Comparison of ENCODE assay signal across 8 cellular contexts in genomic region chr6:129673758-129674157, GRCh38. TPM values are rescaled to one million over a fixed set of nuclear protein-coding genes. Genes with fewer than 3 reads are reported as not detected.
DNase-seq lines count a peak whose midpoint lies in the region; ATAC-seq and TF ChIP-seq lines count a peak whose summit lies in the region.
"Had no signal": no experiment of that assay in that cellular context is flagged by ENCODE, and none has a peak within 500 bp of the region (broad histone marks: within the 10 kb centered on the region; RNA-seq: fewer than 3 reads in every experiment).

No MANE protein-coding gene starts in this region.

- H3K27me3 Mint-ChIP-seq in activated T-cell treated with anti-CD3 and anti-CD28 coated beads, Interleukin-2, amount 50 U/mL, for 72 hours (ENCODE audit: low read depth), result no peaks in the 10 kb centered on the region

- no peaks in the 10 kb centered on the region for H4K20me1 ChIP-seq in HCT116 (ENCODE audit: insufficient read depth)
- H4K20me1 ChIP-seq in PC-9 (ENCODE audit: insufficient read depth), result no peaks in the 10 kb centered on the region

- H3K4me3 Mint-ChIP-seq in activated T-cell treated with anti-CD3 and anti-CD28 coated beads, Interleukin-2, amount 50 U/mL, for 72 hours, result no peak overlapping the region

- H3K9ac ChIP-seq in HCT116 (ENCODE audit: low read length), result peak overlapping the region; percentile 66; the same call in 1 of the 2 replicates

- peaks cover 58% of the 10 kb centered on the region for H3K4me1 Mint-ChIP-seq in activated T-cell treated with anti-CD3 and anti-CD28 coated beads, Interleukin-2, amount 50 U/mL, for 72 hours (ENCODE audit: low read depth)

- TF ChIP-seq RAD21 in HCT116 (IDR thresholded peaks at IDR 0.05; ENCODE audit: low read depth), result no peak

- DNase-seq in HCT116 (ENCODE audit: low read depth, low spot score), result no peak
- peak in 1 of 2 experiments; percentile 39 for DNase-seq in PC-9
- no peak for DNase-seq in body of pancreas
- no peak for DNase-seq in psoas muscle
- DNase-seq in iPS-NIHi11 (ENCODE audit: low spot score), result no peak
- no peak for DNase-seq in SHP77 treated with DMSO at 0.1 percent for 48 hours (lab: John Stamatoyannopoulos, UW)
- DNase-seq in activated T-cell treated with anti-CD3 and anti-CD28 coated beads, Interleukin-2, amount 50 U/mL, for 72 hours, result no peak

- POLR2A ChIA-PET in HCT116 (lab: Charles Lee) (interaction anchor here (0.9 to 2.0 kb wide), 8 partner anchors 8 to 173 kb away, joined by 3 to 8 read pairs (median 5); no protein-coding TSS in a partner anchor), PC-9 (lab: Charles Lee; ENCODE audit: unreplicated experiment) (interaction anchor here (1.1 kb wide), 1 partner anchor 10 kb away, joined by 4 read pairs; no protein-coding TSS in a partner anchor)

- H3K9me3 Mint-ChIP-seq in activated T-cell treated with anti-CD3 and anti-CD28 coated beads, Interleukin-2, amount 50 U/mL, for 72 hours, result no peaks in the 10 kb centered on the region

- no peaks in the 10 kb centered on the region for H3K27me3 ChIP-seq in HCT116 (ENCODE audit: insufficient read depth, low read length)
- H3K27me3 ChIP-seq in PC-9 (ENCODE audit: insufficient read depth, low read depth), result no peaks in the 10 kb centered on the region
- H3K27me3 ChIP-seq in body of pancreas, result no peaks in the 10 kb centered on the region
- H3K27me3 ChIP-seq in psoas muscle (ENCODE audit: insufficient read depth in 3 of 3, low read length in 2 of 3), result no peaks in the 10 kb centered on the region
- H3K27me3 ChIP-seq: esophagus muscularis mucosa had no signal

- H3K4me3 ChIP-seq in HCT116 (replicated peaks in 1 of 2; ENCODE audit: low read depth in 1 of 2, low read length in 2 of 2) (peak overlapping the region in 1 of 2 experiments; percentile 42; a peak in 2 of 4 replicates), PC-9 (peak overlapping the region; percentile 22; the same call in 1 of the 2 replicates), body of pancreas (no peak overlapping the region), psoas muscle (no peak overlapping the region)
- H3K4me3 ChIP-seq: esophagus muscularis mucosa had no signal

- H3K36me3 ChIP-seq in HCT116 (ENCODE audit: control insufficient read depth in 1 of 2, insufficient read depth in 2 of 2, low read length in 2 of 2) (no peaks in the 10 kb centered on the region), PC-9 (ENCODE audit: low read depth) (no peaks in the 10 kb centered on the region), body of pancreas (replicated peaks in 1 of 2; ENCODE audit: insufficient read depth in 1 of 2, low read depth in 2 of 2) (no peaks in the 10 kb centered on the region), psoas muscle (ENCODE audit: insufficient read depth in 1 of 2, low read depth in 1 of 2) (no peaks in the 10 kb centered on the region)
- H3K36me3 ChIP-seq: esophagus muscularis mucosa had no signal

- H3K79me2 ChIP-seq in HCT116 (ENCODE audit: insufficient read depth, low read length) (peaks cover 82% of the 10 kb centered on the region), PC-9 (ENCODE audit: low read depth) (no peaks in the 10 kb centered on the region)

- intact Hi-C loops in HCT116 (cut with micrococcal nuclease), result loop anchor here (2.0 kb wide), 1 partner anchor 75 kb away; no protein-coding TSS in a partner anchor
- intact Hi-C loops in PC-9 (cut with micrococcal nuclease; ENCODE audit: unreplicated experiment), result loop anchor here (1.0 to 5.0 kb wide), 4 partner anchors 11 to 181 kb away; no protein-coding TSS in a partner anchor
- intact Hi-C loops in body of pancreas (cut with DNase I), result no loop called here
- intact Hi-C loops in psoas muscle (cut with DNase I), result loop anchor here in 1 of 2 donors (5.0 kb wide), 1 partner anchor 39 kb away; the partner anchor contains the start of gene ARHGAP18

- H2AFZ ChIP-seq in HCT116 (ENCODE audit: low read depth, low read length, poor library complexity, severe bottlenecking) (no peak overlapping the region), PC-9 (no peak overlapping the region)

- RAD21 ChIA-PET in HCT116 (lab: Charles Lee; ENCODE audit: low non-redundant PET in 1 of 2, low total read pairs in 2 of 2, uncharacterized antibody in 2 of 2, unreplicated experiment in 2 of 2), result interaction anchor here in 1 of 2 experiments (0.9 kb wide), 1 partner anchor 12 kb away, joined by 3 read pairs; no protein-coding TSS in a partner anchor

- CTCF ChIA-PET in HCT116 (lab: Charles Lee), result interaction anchor here (1.1 to 2.7 kb wide), 4 partner anchors 10 to 172 kb away, joined by 4 to 11 read pairs (median 6); no protein-coding TSS in a partner anchor
- CTCF ChIA-PET in PC-9 (lab: Charles Lee), result interaction anchor here (0.5 kb wide), 1 partner anchor 1170 kb away, joined by 7 read pairs; no protein-coding TSS in a partner anchor

- H3F3A ChIP-seq in PC-9 (ENCODE audit: insufficient read depth, low read depth), result peaks cover 28% of the 10 kb centered on the region

- no peak overlapping the region for H3K27ac Mint-ChIP-seq in activated T-cell treated with anti-CD3 and anti-CD28 coated beads, Interleukin-2, amount 50 U/mL, for 72 hours

- H3K4me1 ChIP-seq in HCT116 (ENCODE audit: control insufficient read depth in 1 of 2, insufficient read depth in 2 of 2, low read length in 2 of 2) (peaks cover 88 to 90% of the 10 kb centered on the region in 2 experiments), PC-9 (replicated peaks; ENCODE audit: insufficient read depth) (peaks cover 32% of the 10 kb centered on the region), body of pancreas (peaks cover 48% of the 10 kb centered on the region), psoas muscle (peaks cover 53% of the 10 kb centered on the region)

- no peak for ATAC-seq in HCT116
- ATAC-seq in body of pancreas, result no peak
- ATAC-seq in psoas muscle, result no peak
- no peak for ATAC-seq in activated T-cell treated with anti-CD3 and anti-CD28 coated beads, Interleukin-2, amount 50 U/mL, for 72 hours (replicated peaks in 1 of 2)

- H3K9me3 ChIP-seq in HCT116 (ENCODE audit: control insufficient read depth in 1 of 2, insufficient read depth in 1 of 2, low read depth in 1 of 2, low read length in 2 of 2) (no peaks in the 10 kb centered on the region), PC-9 (ENCODE audit: insufficient read depth, low read depth) (peaks cover 25% of the 10 kb centered on the region), body of pancreas (no peaks in the 10 kb centered on the region), psoas muscle (no peaks in the 10 kb centered on the region)
- H3K9me3 ChIP-seq: esophagus muscularis mucosa had no signal

- TF ChIP-seq POLR2A in HCT116 (IDR thresholded peaks at IDR 0.05; ENCODE audit: borderline replicate concordance, extremely low read depth, insufficient read depth, insufficient read length) (no peak), body of pancreas (IDR thresholded peaks at IDR 0.05) (no peak)

- no TSS peak for BruUV-seq in HCT116 (replicated peaks; lab: Mats Ljungman, UMichigan)
- BruUV-seq in PC-9 (replicated peaks; lab: Mats Ljungman, UMichigan), result TSS peak; percentile 36

- TF ChIP-seq CTCF in HCT116 (IDR thresholded peaks at IDR 0.05 in 2 of 3, conservative IDR thresholded peaks at IDR 0.05 in 1 of 3; ENCODE audit: borderline replicate concordance in 1 of 3, insufficient read depth in 1 of 3, low read depth in 2 of 3, low read length in 2 of 3) (no peak), PC-9 (conservative IDR thresholded peaks at IDR 0.05) (no peak), body of pancreas (IDR thresholded peaks at IDR 0.05) (no peak), psoas muscle (IDR thresholded peaks at IDR 0.05) (no peak)

- no peaks in the 10 kb centered on the region for H3K9me2 ChIP-seq in HCT116 (ENCODE audit: insufficient read depth)
- H3K9me2 ChIP-seq in PC-9 (ENCODE audit: insufficient read depth), result no peaks in the 10 kb centered on the region

- H3K4me2 ChIP-seq in HCT116 (ENCODE audit: low read length) (peak overlapping the region; percentile 77), PC-9 (peak overlapping the region; percentile 65)

- H3K36me3 Mint-ChIP-seq in activated T-cell treated with anti-CD3 and anti-CD28 coated beads, Interleukin-2, amount 50 U/mL, for 72 hours (ENCODE audit: insufficient read depth in 2 of 2), result no peaks in the 10 kb centered on the region

- H3K27ac ChIP-seq in HCT116 (ENCODE audit: low read depth, low read length) (peak overlapping the region; percentile 97), PC-9 (peak overlapping the region; percentile 89), body of pancreas (peak overlapping the region; percentile 18 to 78 (median 36)), psoas muscle (peak overlapping the region; percentile 58)

TF ChIP-seq in HCT116, 20 proteins besides CTCF, POLR2A, EP300 and RAD21:
- TF ChIP-seq EGR1 (IDR thresholded peaks at IDR 0.05; ENCODE audit: low read depth) (no peak), ZNF274 (IDR thresholded peaks at IDR 0.05; ENCODE audit: low read depth, low read length) (no peak), EZH2phosphoT487 (IDR thresholded peaks at IDR 0.05; ENCODE audit: borderline replicate concordance) (no peak), SP1 (IDR thresholded peaks at IDR 0.05; ENCODE audit: low read depth) (no peak), SIN3A (IDR thresholded peaks at IDR 0.05; ENCODE audit: low read depth) (no peak)

RNA-seq across cellular contexts. Expression of gene ARHGAP18, which starts 36.2 kb away (rescaled TPM):
- total RNA-seq in HCT116 (2021; ENCODE audit: unreplicated experiment) (70.3 TPM), PC-9 (2021) (12.8 and 15.0 TPM in 2 replicates), body of pancreas (10 to 100 TPM; 16.2 to 30.6 TPM), psoas muscle (1 to 10 TPM; 5.2 to 6.8 (median 5.5) TPM)
- 20.1 and 25.5 TPM in 2 replicates for polyA plus RNA-seq in HCT116 (2012)
- polyA plus RNA-seq in psoas muscle, result 1 to 10 TPM; 1.6 to 6.0 (median 4.3) TPM
- 1 to 10 TPM; 2.7 to 3.9 TPM for total RNA-seq in activated T-cell treated with anti-CD3 and anti-CD28 coated beads, Interleukin-2, amount 50 U/mL, for 72 hours

Comparison
In these comparisons a context has a peak if more than half of its experiments do, and no peak if none do; other contexts are left out.
1. H3K27ac ChIP-seq: peak in every context shown above with its lines; median percentile 97 in HCT116; 89 in PC-9; 58 in psoas muscle; 36 in body of pancreas.